In genomic region chr2:199911877-199912161, GRCh38 we compare ENCODE assay signal across 8 cellular contexts. TPM values are rescaled to one million over a fixed set of nuclear protein-coding genes. Genes with fewer than 3 reads are reported as not detected.
DNase-seq lines count a peak whose midpoint lies in the region; ATAC-seq and TF ChIP-seq lines count a peak whose summit lies in the region.

No MANE protein-coding gene starts in this region.

- peak overlapping the region; percentile 86 for H3K27ac ChIP-seq in mammary epithelial cell (ENCODE audit: insufficient read depth, low read depth, low read length)
- peak overlapping the region; percentile 96 for H3K27ac ChIP-seq in mesodermal cell (ENCODE audit: low read depth, low read length, severe bottlenecking)
- peak overlapping the region; percentile 97 to 98 for H3K27ac ChIP-seq in uterus

- peaks cover 12% of the 10 kb centered on the region for H3K4me1 ChIP-seq in mammary epithelial cell (ENCODE audit: insufficient read depth, low read length)
- no peaks in the 10 kb centered on the region for H3K4me1 ChIP-seq in mesodermal cell (ENCODE audit: control insufficient read depth, insufficient read depth, low read length, poor library complexity, severe bottlenecking)
- H3K4me1 ChIP-seq in uterus = peaks cover 0 to 5% of the 10 kb centered on the region in 2 donors

- WGBS in mammary epithelial cell (ENCODE audit: low coverage, missing lambda C conversion rate) = 4% methylated on average over 12 of the region's 13 CpGs
- WGBS in mesodermal cell (ENCODE audit: insufficient coverage in 2 of 2), 2 experiments = 0% methylated on average over 8 of the region's 13 CpGs; no CpG with 5 or more reads in 1 of the 2 experiments

- intact Hi-C loops in mammary epithelial cell (cut with micrococcal nuclease) (no loop called here), uterus (cut with DNase I; ENCODE audit: low total_unique reads) (no loop called here)

- peak overlapping the region; percentile 93 for H3K27ac Mint-ChIP-seq in activated naive CD4-positive, alpha-beta T cell treated with anti-CD3 and anti-CD28 coated beads, Interleukin-2, amount 10 ng/mL, durations not matched to agents 7 days and 5 days

- H3K9me3 Mint-ChIP-seq in activated naive CD4-positive, alpha-beta T cell treated with anti-CD3 and anti-CD28 coated beads, Interleukin-2, amount 10 ng/mL, durations not matched to agents 7 days and 5 days = peaks cover 7% of the 10 kb centered on the region

- H3K27me3 Mint-ChIP-seq in activated naive CD4-positive, alpha-beta T cell treated with anti-CD3 and anti-CD28 coated beads, Interleukin-2, amount 10 ng/mL, durations not matched to agents 7 days and 5 days = no peaks in the 10 kb centered on the region

- H3K27me3 ChIP-seq in mammary epithelial cell (ENCODE audit: insufficient read depth, low read length) (no peaks in the 10 kb centered on the region), uterus (no peaks in the 10 kb centered on the region)

- peaks cover 5% of the 10 kb centered on the region for H3K9me3 ChIP-seq in mammary epithelial cell (replicated peaks; ENCODE audit: insufficient read depth, low read length)
- H3K9me3 ChIP-seq in mesodermal cell (ENCODE audit: control insufficient read depth, low read length) = peaks cover 17% of the 10 kb centered on the region
- no peaks in the 10 kb centered on the region for H3K9me3 ChIP-seq in uterus

- dilution Hi-C loops in mammary epithelial cell (cut with HindIII; ENCODE audit: low sequenced_read_pairs) = no loop called here

- TF ChIP-seq CTCF in mammary epithelial cell (conservative IDR thresholded peaks at IDR 0.05 in 1 of 2, IDR thresholded peaks at IDR 0.05 in 1 of 2; ENCODE audit: extremely low read depth in 1 of 2, insufficient read depth in 1 of 2, low read depth in 1 of 2, low read length in 2 of 2) = no peak
- TF ChIP-seq CTCF in uterus (IDR thresholded peaks at IDR 0.05) = no peak

- H3K36me3 Mint-ChIP-seq in activated naive CD4-positive, alpha-beta T cell treated with anti-CD3 and anti-CD28 coated beads, Interleukin-2, amount 10 ng/mL, durations not matched to agents 7 days and 5 days = peaks cover 29% of the 10 kb centered on the region

- H3K36me3 ChIP-seq in mammary epithelial cell (ENCODE audit: insufficient read depth, low read length) (peaks cover 6% of the 10 kb centered on the region), mesodermal cell (ENCODE audit: control insufficient read depth, insufficient read depth, low read length) (peaks cover 32% of the 10 kb centered on the region), uterus (no peaks in the 10 kb centered on the region)

- CTCF ChIA-PET in activated naive CD4-positive, alpha-beta T cell treated with anti-CD3 and anti-CD28 coated beads, Interleukin-2, amount 10 ng/mL, durations not matched to agents 7 days and 5 days (lab: Charles Lee) = interaction anchor here (1.4 kb wide), 1 partner anchor 29 kb away, joined by 6 read pairs; no protein-coding TSS in a partner anchor
- CTCF ChIA-PET in mammary epithelial cell (lab: Charles Lee; ENCODE audit: low non-redundant PET) = interaction anchor here (0.6 kb wide), 2 partner anchors 28 to 30 kb away, joined by 3 to 5 read pairs; no protein-coding TSS in a partner anchor

- H2AFZ ChIP-seq in mammary epithelial cell (ENCODE audit: low read depth, low read length) = peak overlapping the region; percentile 94

- no TSS peak for BruUV-seq in mammary epithelial cell (replicated peaks; lab: Mats Ljungman, UMichigan)

- H3K4me2 ChIP-seq in mammary epithelial cell (ENCODE audit: insufficient read depth, low read depth, low read length) = peak overlapping the region; percentile 82

- peak overlapping the region; percentile 90 for H3K4me3 Mint-ChIP-seq in activated naive CD4-positive, alpha-beta T cell treated with anti-CD3 and anti-CD28 coated beads, Interleukin-2, amount 10 ng/mL, durations not matched to agents 7 days and 5 days

- H3K4me1 Mint-ChIP-seq in activated naive CD4-positive, alpha-beta T cell treated with anti-CD3 and anti-CD28 coated beads, Interleukin-2, amount 10 ng/mL, durations not matched to agents 7 days and 5 days = peaks cover 34% of the 10 kb centered on the region

- H4K20me1 ChIP-seq in mammary epithelial cell (ENCODE audit: insufficient read depth, low read length) = peaks cover 4% of the 10 kb centered on the region

- in situ Hi-C loops in mammary epithelial cell (cut with MboI; ENCODE audit: low sequenced_read_pairs in 2 of 2) = no loop called here

- no peak for DNase-seq in activated naive CD4-positive, alpha-beta T cell treated with anti-CD3 and anti-CD28 coated beads, Interleukin-2, amount 10 ng/mL, durations not matched to agents 7 days and 5 days
- no peak for DNase-seq in activated naive CD4-positive, alpha-beta T cell (lab: John Stamatoyannopoulos, UW)
- DNase-seq in mammary epithelial cell = no peak
- no peak for DNase-seq in uterus

- TF ChIP-seq POLR2A in uterus (IDR thresholded peaks at IDR 0.05) = no peak

- H3K9ac ChIP-seq in mammary epithelial cell (ENCODE audit: insufficient read depth, low read length) = peak overlapping the region; percentile 93

- ATAC-seq in GM19397 (IDR thresholded peaks at IDR 0.05; ENCODE audit: unreplicated experiment) (no peak), HG03097 (IDR thresholded peaks at IDR 0.05; ENCODE audit: low FRiP score, unreplicated experiment) (no peak), HG02981 (IDR thresholded peaks at IDR 0.05; ENCODE audit: unreplicated experiment) (no peak)

- peaks cover 51% of the 10 kb centered on the region for H3K79me2 ChIP-seq in mammary epithelial cell (ENCODE audit: insufficient read depth, low read length)

- peak overlapping the region; percentile 77 to 93 (median 84) for H3K4me3 ChIP-seq in mammary epithelial cell (replicated peaks in 1 of 3; ENCODE audit: insufficient read depth in 1 of 3, low read depth in 2 of 3, low read length in 3 of 3)
- H3K4me3 ChIP-seq in mesodermal cell (ENCODE audit: extremely low read depth, insufficient read depth, low read length, poor library complexity, severe bottlenecking) = peak overlapping the region; percentile 96
- H3K4me3 ChIP-seq in uterus = peak overlapping the region; percentile 97 to 98

RNA-seq across cellular contexts. Expression of gene C2orf69, which starts 0.7 kb away (rescaled TPM):
- total RNA-seq in mammary epithelial cell (10 to 100 TPM; 12.7 to 16.5 TPM), uterus (10 to 100 TPM in 3 of 4 donors, 1 to 10 TPM in 1; 9.4 to 19.4 (median 16.5) TPM)
- 3.9 TPM for polyA plus RNA-seq in mammary epithelial cell
- 9.1 TPM for polyA minus RNA-seq in mammary epithelial cell
- polyA plus RNA-seq in mesodermal cell (2013, experiment 1 of 2) = 9.8 TPM
- 10.9 TPM for polyA plus RNA-seq in mesodermal cell (2013, experiment 2 of 2)

RNA-seq across cellular contexts. Expression of gene TYW5, which starts 43.5 kb away (rescaled TPM):
- total RNA-seq in mammary epithelial cell (10 to 100 TPM; 11.0 to 11.2 TPM), uterus (10 to 100 TPM in 1 of 4 donors, 1 to 10 TPM in 3; 2.8 to 18.5 (median 7.8) TPM)
- polyA plus RNA-seq in mammary epithelial cell = 3.6 TPM
- polyA minus RNA-seq in mammary epithelial cell = 1.2 TPM
- polyA plus RNA-seq in mesodermal cell (2013, experiment 1 of 2) = 8.3 TPM
- 7.8 TPM for polyA plus RNA-seq in mesodermal cell (2013, experiment 2 of 2)

RNA-seq across cellular contexts. Expression of gene MAIP1, which starts 43.6 kb away (rescaled TPM):
- total RNA-seq in mammary epithelial cell (10 to 100 TPM; 20.4 to 23.2 TPM), uterus (10 to 100 TPM; 14.9 to 44.1 (median 16.4) TPM)
- polyA plus RNA-seq in mammary epithelial cell = 13.0 TPM
- 0.78 TPM for polyA minus RNA-seq in mammary epithelial cell
- polyA plus RNA-seq in mesodermal cell (2013, experiment 1 of 2) = 21.4 TPM
- polyA plus RNA-seq in mesodermal cell (2013, experiment 2 of 2) = 25.6 TPM
